In genomic region chr19:14718522-14719113, GRCh38 we compare ENCODE assay signal across 1 cellular context.
TF ChIP-seq lines count a peak whose summit lies in the region.

No MANE protein-coding gene starts in this region.

TF ChIP-seq in GM12878, 131 proteins besides CTCF, POLR2A, EP300 and RAD21:
- TF ChIP-seq ESRRA (IDR thresholded peaks at IDR 0.05; ENCODE audit: low read length), result no peak
- 0 out of 2 replicates have a peak, but pooled peaks have one; percentile 23 for TF ChIP-seq MLLT1 (IDR thresholded peaks at IDR 0.05)
- TF ChIP-seq KLF5 (IDR thresholded peaks at IDR 0.05; ENCODE audit: partially characterized antibody), result peak; percentile 94
- no peak for TF ChIP-seq FOXK2 (IDR thresholded peaks at IDR 0.05)
- TF ChIP-seq ZNF217 (IDR thresholded peaks at IDR 0.05), result 0 out of 2 replicates have a peak, but pooled peaks have one; percentile 34
- no peak for TF ChIP-seq USF1 (IDR thresholded peaks at IDR 0.05; ENCODE audit: borderline replicate concordance, extremely low read length, insufficient read depth, low read depth, low read length)
- peak; percentile 75; the same call in 1 of the 2 replicates for TF ChIP-seq CBX3 (IDR thresholded peaks at IDR 0.05; ENCODE audit: borderline replicate concordance, low read depth)
- TF ChIP-seq E4F1 (IDR thresholded peaks at IDR 0.05; ENCODE audit: borderline replicate concordance, partially characterized antibody), result no peak
- peak; percentile 75 for TF ChIP-seq ZNF274 (IDR thresholded peaks at IDR 0.05; ENCODE audit: insufficient read depth, insufficient read length)
- TF ChIP-seq PBX3 (IDR thresholded peaks at IDR 0.05; ENCODE audit: insufficient replicate concordance, low read depth, low read length), result no peak
- peak; percentile 48; the same call in 1 of the 2 replicates for TF ChIP-seq RELB (IDR thresholded peaks at IDR 0.05; ENCODE audit: low read depth)
- no peak for TF ChIP-seq RB1 (IDR thresholded peaks at IDR 0.05; ENCODE audit: borderline replicate concordance)
- peak; percentile 96 for TF ChIP-seq CBX5 (IDR thresholded peaks at IDR 0.05; ENCODE audit: low read depth)
TF ChIP-seq in GM12878: peak in this region for 7.
